In the genomic region with DNA sequence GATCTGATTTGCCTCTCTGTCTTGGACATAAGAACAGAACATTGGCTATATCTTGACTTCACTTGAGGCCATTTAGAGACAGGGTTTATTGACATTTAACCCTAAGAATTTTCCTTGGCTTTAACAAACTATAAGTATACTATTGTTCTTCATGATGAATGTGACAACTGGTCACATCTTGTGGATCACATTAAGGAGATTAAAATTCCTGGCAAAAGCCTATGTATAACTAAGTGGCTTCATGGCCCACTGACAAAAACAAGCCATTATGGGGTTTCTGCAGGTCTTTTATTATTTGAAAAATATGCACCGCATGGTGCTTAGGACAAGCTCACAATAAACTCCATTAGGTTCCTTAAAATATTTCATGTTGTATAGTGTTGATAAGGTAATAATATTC, we compare ENCODE assay signal across 29 cellular contexts. TPM values are rescaled to one million over a fixed set of nuclear protein-coding genes. Genes with fewer than 3 reads are reported as not detected.
"Had no signal": no experiment of that assay in that cellular context is flagged by ENCODE, and none has a peak within 500 bp of the region (broad histone marks: within the 10 kb centered on the region; RNA-seq: fewer than 3 reads in every experiment).

No MANE protein-coding gene starts in this region.

- H3K4me1 Mint-ChIP-seq: mesothelial cell of epicardium; naive B cell; natural killer cell; nephron progenitor cell; stimulated activated memory B cell treated with anti-CD40 and anti-IgM and Interleukin-4, amounts not matched to agents 10 μg/mL and 1 μg/mL and 100 μg/mL, for 72 hours had no signal

- H3K27ac ChIP-seq: left ventricle myocardium inferior, neural progenitor cell, neutrophil, parathyroid adenoma, psoas muscle, right atrium auricular region, right lobe of liver, suprapubic skin, thoracic aorta, tibial artery, upper lobe of right lung had no signal

- H3K4me1 ChIP-seq: left ventricle myocardium inferior, neural progenitor cell, parathyroid adenoma, psoas muscle, right atrium auricular region, right lobe of liver, suprapubic skin, tibial artery, upper lobe of right lung had no signal

- H3K4me3 Mint-ChIP-seq: mesothelial cell of epicardium; naive B cell; natural killer cell; nephron progenitor cell; neural progenitor cell; stimulated activated memory B cell treated with anti-CD40 and anti-IgM and Interleukin-4, amounts not matched to agents 10 μg/mL and 1 μg/mL and 100 μg/mL, for 72 hours; stimulated activated naive CD8-positive, alpha-beta T cell treated with anti-CD3 and anti-CD28 coated beads, Interleukin-15, Interleukin-2, amounts not matched to agents 100 ng/mL and 50 ng/mL, for 24 hours had no signal

- ATAC-seq: natural killer cell; psoas muscle; right lobe of liver; stimulated activated memory B cell treated with anti-CD40 and anti-IgM and Interleukin-4, amounts not matched to agents 10 μg/mL and 1 μg/mL and 100 μg/mL, for 72 hours; upper lobe of right lung had no signal

- H3K27me3 ChIP-seq: neural progenitor cell, neutrophil, right atrium auricular region, right lobe of liver, suprapubic skin, upper lobe of right lung had no signal

- H3K27ac Mint-ChIP-seq: mesothelial cell of epicardium; naive B cell; natural killer cell; nephron progenitor cell; neural progenitor cell; stimulated activated memory B cell treated with anti-CD40 and anti-IgM and Interleukin-4, amounts not matched to agents 10 μg/mL and 1 μg/mL and 100 μg/mL, for 72 hours; stimulated activated naive CD8-positive, alpha-beta T cell treated with anti-CD3 and anti-CD28 coated beads, Interleukin-15, Interleukin-2, amounts not matched to agents 100 ng/mL and 50 ng/mL, for 24 hours had no signal

- H3K4me3 ChIP-seq: left ventricle myocardium inferior, lung, neural progenitor cell, psoas muscle, right atrium auricular region, right lobe of liver, smooth muscle cell, suprapubic skin, thoracic aorta, tibial artery, upper lobe of right lung had no signal

- DNase-seq: islet precursor cell; left ventricle myocardium inferior; mesendoderm; naive B cell; natural killer cell; nephron progenitor cell; occipital lobe; psoas muscle; right lobe of liver; stimulated activated CD4-positive, alpha-beta T cell treated with anti-CD3 and anti-CD28 coated beads, Interleukin-1b, Interleukin-23, amount 100 ng/mL, for 48 hours; stimulated activated CD4-positive, alpha-beta T cell treated with anti-CD3 and anti-CD28 coated beads, Interleukin-2, amount 100 ng/mL, for 48 hours; stimulated activated CD4-positive, alpha-beta T cell treated with anti-CD3 and anti-CD28 coated beads, Interleukin-4, amount 100 ng/mL, for 4 hours; stimulated activated CD8-positive, alpha-beta memory T cell treated with anti-CD3 and anti-CD28 coated beads, Interleukin-4, amount 100 ng/mL, for 48 hours; tibial artery; trophoblast cell; upper lobe of right lung had no signal

- H3K9me3 ChIP-seq: left ventricle myocardium inferior, neutrophil, psoas muscle, right atrium auricular region, right lobe of liver, suprapubic skin, thoracic aorta, tibial artery, upper lobe of right lung had no signal

- H3K9me3 Mint-ChIP-seq: mesothelial cell of epicardium; naive B cell; natural killer cell; nephron progenitor cell; neural progenitor cell; stimulated activated memory B cell treated with anti-CD40 and anti-IgM and Interleukin-4, amounts not matched to agents 10 μg/mL and 1 μg/mL and 100 μg/mL, for 72 hours; stimulated activated naive CD8-positive, alpha-beta T cell treated with anti-CD3 and anti-CD28 coated beads, Interleukin-15, Interleukin-2, amounts not matched to agents 100 ng/mL and 50 ng/mL, for 24 hours had no signal

- H3K36me3 Mint-ChIP-seq: mesothelial cell of epicardium; naive B cell; natural killer cell; neural progenitor cell; stimulated activated memory B cell treated with anti-CD40 and anti-IgM and Interleukin-4, amounts not matched to agents 10 μg/mL and 1 μg/mL and 100 μg/mL, for 72 hours had no signal

- H3K36me3 ChIP-seq: left ventricle myocardium inferior, neural progenitor cell, neutrophil, right atrium auricular region, right lobe of liver, suprapubic skin, thoracic aorta, tibial artery, upper lobe of right lung had no signal

RNA-seq across cellular contexts. Expression of a gene that starts 55.3 kb away (rescaled TPM):
- total RNA-seq: left ventricle myocardium inferior, lower leg skin, posterior vena cava, psoas muscle, right atrium auricular region, suprapubic skin had no signal
- polyA plus RNA-seq: smooth muscle cell had no signal
